Comparison of ENCODE assay signal across 1 cellular context in the genomic region with DNA sequence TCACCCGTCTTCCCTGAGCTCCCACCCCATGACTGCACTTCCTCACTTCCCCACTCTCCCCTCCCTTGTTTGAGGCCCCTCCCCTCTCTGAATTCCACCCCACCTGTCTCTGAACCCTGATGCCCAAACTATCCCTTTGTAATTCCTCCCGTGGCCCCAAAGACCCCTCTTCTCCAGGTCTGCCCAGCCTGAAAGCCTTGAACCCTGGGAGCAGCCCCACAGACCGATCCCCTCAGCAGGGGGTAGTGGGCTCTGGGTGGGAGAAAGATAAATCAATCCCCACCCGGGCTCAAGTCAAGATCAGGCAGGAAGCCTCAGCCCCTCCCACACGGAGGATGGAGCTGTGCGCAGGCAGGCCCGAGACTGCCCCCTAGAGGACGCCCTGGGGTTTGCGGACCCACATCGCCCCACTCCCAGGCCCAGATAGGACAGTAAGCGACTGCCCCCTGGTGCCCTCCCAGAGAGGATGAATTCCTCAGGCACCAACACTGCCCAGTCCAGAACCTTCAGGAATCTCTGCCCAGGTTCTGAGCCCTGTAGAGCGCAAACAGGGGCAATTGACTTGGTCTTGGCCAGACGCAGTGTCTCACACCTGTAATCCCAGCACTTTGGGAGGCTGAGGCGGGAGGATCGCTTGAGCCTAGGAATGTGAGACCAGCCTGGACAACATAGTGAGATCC.
TF ChIP-seq lines count a peak whose summit lies in the region.

No MANE protein-coding gene starts in this region.

TF ChIP-seq in HEK293, 187 proteins besides CTCF, POLR2A, EP300 and RAD21 (continued from another document):
- TF ChIP-seq ZFP69B (tag by site-specific recombination; IDR thresholded peaks at IDR 0.05) (0 out of 2 replicates have a peak, but pooled peaks have one; percentile 30), ZNF248 (tag by site-specific recombination; IDR thresholded peaks at IDR 0.05) (no peak), KLF9 (tag by site-specific recombination; IDR thresholded peaks at IDR 0.05; ENCODE audit: low read depth) (peak; percentile 46), GFI1B (tag by site-specific recombination; IDR thresholded peaks at IDR 0.05) (no peak), ZNF654 (tag by site-specific recombination; IDR thresholded peaks at IDR 0.05; ENCODE audit: low read depth) (peak; percentile 95), GLIS2 (tag by site-specific recombination; IDR thresholded peaks at IDR 0.05) (peak; percentile 69; the same call in 1 of the 2 replicates), ZNF596 (tag by site-specific recombination; IDR thresholded peaks at IDR 0.05) (no peak), SP2 (tag by site-specific recombination; IDR thresholded peaks at IDR 0.05) (peak; percentile 54), ZFP37 (tag by site-specific recombination; IDR thresholded peaks at IDR 0.05) (no peak), ZNF776 (tag by site-specific recombination; IDR thresholded peaks at IDR 0.05; ENCODE audit: borderline replicate concordance) (no peak), ZNF837 (tag by site-specific recombination; IDR thresholded peaks at IDR 0.05) (no peak), ZNF658 (tag by site-specific recombination; IDR thresholded peaks at IDR 0.05) (no peak), IKZF3 (tag by site-specific recombination; IDR thresholded peaks at IDR 0.05) (peak; percentile 54), ZNF48 (tag by site-specific recombination; IDR thresholded peaks at IDR 0.05) (no peak), ZNF274 (IDR thresholded peaks at IDR 0.05; ENCODE audit: low read length) (no peak), ZNF274 (tag by site-specific recombination; IDR thresholded peaks at IDR 0.05; ENCODE audit: borderline replicate concordance) (no peak), ZBTB17 (tag by site-specific recombination; IDR thresholded peaks at IDR 0.05) (peak; percentile 77)
- TF ChIP-seq, protein P1, sequence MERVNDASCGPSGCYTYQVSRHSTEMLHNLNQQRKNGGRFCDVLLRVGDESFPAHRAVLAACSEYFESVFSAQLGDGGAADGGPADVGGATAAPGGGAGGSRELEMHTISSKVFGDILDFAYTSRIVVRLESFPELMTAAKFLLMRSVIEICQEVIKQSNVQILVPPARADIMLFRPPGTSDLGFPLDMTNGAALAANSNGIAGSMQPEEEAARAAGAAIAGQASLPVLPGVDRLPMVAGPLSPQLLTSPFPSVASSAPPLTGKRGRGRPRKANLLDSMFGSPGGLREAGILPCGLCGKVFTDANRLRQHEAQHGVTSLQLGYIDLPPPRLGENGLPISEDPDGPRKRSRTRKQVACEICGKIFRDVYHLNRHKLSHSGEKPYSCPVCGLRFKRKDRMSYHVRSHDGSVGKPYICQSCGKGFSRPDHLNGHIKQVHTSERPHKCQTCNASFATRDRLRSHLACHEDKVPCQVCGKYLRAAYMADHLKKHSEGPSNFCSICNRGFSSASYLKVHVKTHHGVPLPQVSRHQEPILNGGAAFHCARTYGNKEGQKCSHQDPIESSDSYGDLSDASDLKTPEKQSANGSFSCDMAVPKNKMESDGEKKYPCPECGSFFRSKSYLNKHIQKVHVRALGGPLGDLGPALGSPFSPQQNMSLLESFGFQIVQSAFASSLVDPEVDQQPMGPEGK (tag by site-specific recombination; IDR thresholded peaks at IDR 0.05) = peak; percentile 70
- TF ChIP-seq, protein P2, sequence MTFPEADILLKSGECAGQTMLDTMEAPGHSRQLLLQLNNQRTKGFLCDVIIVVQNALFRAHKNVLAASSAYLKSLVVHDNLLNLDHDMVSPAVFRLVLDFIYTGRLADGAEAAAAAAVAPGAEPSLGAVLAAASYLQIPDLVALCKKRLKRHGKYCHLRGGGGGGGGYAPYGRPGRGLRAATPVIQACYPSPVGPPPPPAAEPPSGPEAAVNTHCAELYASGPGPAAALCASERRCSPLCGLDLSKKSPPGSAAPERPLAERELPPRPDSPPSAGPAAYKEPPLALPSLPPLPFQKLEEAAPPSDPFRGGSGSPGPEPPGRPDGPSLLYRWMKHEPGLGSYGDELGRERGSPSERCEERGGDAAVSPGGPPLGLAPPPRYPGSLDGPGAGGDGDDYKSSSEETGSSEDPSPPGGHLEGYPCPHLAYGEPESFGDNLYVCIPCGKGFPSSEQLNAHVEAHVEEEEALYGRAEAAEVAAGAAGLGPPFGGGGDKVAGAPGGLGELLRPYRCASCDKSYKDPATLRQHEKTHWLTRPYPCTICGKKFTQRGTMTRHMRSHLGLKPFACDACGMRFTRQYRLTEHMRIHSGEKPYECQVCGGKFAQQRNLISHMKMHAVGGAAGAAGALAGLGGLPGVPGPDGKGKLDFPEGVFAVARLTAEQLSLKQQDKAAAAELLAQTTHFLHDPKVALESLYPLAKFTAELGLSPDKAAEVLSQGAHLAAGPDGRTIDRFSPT (tag by site-specific recombination; IDR thresholded peaks at IDR 0.05) = 0 out of 2 replicates have a peak, but pooled peaks have one; percentile 59
- TF ChIP-seq, protein P3, sequence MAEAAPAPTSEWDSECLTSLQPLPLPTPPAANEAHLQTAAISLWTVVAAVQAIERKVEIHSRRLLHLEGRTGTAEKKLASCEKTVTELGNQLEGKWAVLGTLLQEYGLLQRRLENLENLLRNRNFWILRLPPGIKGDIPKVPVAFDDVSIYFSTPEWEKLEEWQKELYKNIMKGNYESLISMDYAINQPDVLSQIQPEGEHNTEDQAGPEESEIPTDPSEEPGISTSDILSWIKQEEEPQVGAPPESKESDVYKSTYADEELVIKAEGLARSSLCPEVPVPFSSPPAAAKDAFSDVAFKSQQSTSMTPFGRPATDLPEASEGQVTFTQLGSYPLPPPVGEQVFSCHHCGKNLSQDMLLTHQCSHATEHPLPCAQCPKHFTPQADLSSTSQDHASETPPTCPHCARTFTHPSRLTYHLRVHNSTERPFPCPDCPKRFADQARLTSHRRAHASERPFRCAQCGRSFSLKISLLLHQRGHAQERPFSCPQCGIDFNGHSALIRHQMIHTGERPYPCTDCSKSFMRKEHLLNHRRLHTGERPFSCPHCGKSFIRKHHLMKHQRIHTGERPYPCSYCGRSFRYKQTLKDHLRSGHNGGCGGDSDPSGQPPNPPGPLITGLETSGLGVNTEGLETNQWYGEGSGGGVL (tag by site-specific recombination; IDR thresholded peaks at IDR 0.05) = 0 out of 2 replicates have a peak, but pooled peaks have one; percentile 44
- TF ChIP-seq, protein P4, sequence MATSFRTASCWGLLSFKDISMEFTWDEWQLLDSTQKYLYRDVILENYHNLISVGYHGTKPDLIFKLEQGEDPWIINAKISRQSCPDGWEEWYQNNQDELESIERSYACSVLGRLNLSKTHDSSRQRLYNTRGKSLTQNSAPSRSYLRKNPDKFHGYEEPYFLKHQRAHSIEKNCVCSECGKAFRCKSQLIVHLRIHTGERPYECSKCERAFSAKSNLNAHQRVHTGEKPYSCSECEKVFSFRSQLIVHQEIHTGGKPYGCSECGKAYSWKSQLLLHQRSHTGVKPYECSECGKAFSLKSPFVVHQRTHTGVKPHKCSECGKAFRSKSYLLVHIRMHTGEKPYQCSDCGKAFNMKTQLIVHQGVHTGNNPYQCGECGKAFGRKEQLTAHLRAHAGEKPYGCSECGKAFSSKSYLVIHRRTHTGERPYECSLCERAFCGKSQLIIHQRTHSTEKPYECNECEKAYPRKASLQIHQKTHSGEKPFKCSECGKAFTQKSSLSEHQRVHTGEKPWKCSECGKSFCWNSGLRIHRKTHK (tag by site-specific recombination; IDR thresholded peaks at IDR 0.05) = no peak
- TF ChIP-seq, protein P5, sequence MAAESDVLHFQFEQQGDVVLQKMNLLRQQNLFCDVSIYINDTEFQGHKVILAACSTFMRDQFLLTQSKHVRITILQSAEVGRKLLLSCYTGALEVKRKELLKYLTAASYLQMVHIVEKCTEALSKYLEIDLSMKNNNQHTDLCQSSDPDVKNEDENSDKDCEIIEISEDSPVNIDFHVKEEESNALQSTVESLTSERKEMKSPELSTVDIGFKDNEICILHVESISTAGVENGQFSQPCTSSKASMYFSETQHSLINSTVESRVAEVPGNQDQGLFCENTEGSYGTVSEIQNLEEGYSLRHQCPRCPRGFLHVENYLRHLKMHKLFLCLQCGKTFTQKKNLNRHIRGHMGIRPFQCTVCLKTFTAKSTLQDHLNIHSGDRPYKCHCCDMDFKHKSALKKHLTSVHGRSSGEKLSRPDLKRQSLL (tag by site-specific recombination; IDR thresholded peaks at IDR 0.05) = peak; percentile 57; the same call in 1 of the 2 replicates
- TF ChIP-seq, protein P6, sequence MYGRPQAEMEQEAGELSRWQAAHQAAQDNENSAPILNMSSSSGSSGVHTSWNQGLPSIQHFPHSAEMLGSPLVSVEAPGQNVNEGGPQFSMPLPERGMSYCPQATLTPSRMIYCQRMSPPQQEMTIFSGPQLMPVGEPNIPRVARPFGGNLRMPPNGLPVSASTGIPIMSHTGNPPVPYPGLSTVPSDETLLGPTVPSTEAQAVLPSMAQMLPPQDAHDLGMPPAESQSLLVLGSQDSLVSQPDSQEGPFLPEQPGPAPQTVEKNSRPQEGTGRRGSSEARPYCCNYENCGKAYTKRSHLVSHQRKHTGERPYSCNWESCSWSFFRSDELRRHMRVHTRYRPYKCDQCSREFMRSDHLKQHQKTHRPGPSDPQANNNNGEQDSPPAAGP (tag by site-specific recombination; IDR thresholded peaks at IDR 0.05) = peak; percentile 75; the same call in 1 of the 2 replicates
- TF ChIP-seq, protein P7, sequence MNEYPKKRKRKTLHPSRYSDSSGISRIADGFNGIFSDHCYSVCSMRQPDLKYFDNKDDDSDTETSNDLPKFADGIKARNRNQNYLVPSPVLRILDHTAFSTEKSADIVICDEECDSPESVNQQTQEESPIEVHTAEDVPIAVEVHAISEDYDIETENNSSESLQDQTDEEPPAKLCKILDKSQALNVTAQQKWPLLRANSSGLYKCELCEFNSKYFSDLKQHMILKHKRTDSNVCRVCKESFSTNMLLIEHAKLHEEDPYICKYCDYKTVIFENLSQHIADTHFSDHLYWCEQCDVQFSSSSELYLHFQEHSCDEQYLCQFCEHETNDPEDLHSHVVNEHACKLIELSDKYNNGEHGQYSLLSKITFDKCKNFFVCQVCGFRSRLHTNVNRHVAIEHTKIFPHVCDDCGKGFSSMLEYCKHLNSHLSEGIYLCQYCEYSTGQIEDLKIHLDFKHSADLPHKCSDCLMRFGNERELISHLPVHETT (tag by site-specific recombination; IDR thresholded peaks at IDR 0.05) = peak; percentile 40; the same call in 1 of the 2 replicates
- TF ChIP-seq, protein P8, sequence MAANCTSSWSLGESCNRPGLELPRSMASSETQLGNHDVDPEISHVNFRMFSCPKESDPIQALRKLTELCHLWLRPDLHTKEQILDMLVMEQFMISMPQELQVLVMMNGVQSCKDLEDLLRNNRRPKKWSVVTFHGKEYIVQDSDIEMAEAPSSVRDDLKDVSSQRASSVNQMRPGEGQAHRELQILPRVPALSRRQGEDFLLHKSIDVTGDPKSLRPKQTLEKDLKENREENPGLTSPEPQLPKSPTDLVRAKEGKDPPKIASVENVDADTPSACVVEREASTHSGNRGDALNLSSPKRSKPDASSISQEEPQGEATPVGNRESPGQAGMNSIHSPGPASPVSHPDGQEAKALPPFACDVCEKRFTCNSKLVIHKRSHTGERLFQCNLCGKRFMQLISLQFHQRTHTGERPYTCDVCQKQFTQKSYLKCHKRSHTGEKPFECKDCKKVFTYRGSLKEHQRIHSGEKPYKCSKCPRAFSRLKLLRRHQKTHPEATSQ (tag by site-specific recombination; IDR thresholded peaks at IDR 0.05) = no peak
